8 cellular contexts compared by ENCODE assay signal in the genomic region with DNA sequence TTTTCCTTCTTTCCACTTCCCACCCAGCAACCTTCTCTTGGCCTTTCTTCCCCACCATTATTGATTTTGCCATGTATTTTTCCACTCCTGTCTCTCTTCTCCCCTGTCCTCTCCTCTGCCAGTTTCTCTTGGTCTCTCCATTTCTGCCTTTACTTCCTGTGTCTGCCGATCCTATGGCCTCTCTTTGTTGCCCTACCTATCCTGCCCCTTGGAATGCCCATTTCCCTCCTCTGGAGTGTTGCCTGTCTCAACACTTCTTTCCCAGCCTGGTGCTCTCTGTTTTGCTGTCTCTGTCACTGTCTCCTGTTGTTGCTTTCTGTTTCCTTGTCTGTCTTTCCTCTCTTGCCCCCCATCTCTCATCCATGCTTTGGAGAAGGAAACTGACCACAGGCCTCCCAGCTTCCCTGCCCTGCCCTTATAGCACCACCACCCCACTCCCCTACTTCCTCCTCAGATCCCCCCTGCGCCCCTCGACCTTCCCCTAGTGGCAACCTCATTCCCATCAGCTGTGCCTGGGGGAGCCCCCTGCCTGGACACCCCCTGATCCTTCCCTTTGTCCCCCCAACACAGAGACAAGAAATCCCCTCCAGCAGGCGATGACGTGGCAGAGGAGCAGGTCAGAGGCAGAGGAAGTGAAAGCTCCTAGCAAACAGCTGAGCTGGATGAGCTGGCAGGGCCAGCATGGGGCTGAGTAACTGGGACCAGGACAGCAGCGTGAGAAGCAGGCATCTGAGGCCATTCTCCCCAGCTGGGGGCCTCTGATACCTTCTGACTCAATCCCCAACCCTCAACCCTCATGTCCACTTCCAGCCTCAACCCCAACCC. TPM values are rescaled to one million over a fixed set of nuclear protein-coding genes. Genes with fewer than 3 reads are reported as not detected.
A peak's percentile ranks its signal among the peaks of the same experiment; 100 is the strongest.
DNase-seq lines count a peak whose midpoint lies in the region; ATAC-seq and TF ChIP-seq lines count a peak whose summit lies in the region.

No MANE protein-coding gene starts in this region.

- H3K27ac ChIP-seq in spleen, result peak overlapping the region in 4 of 8 donors; percentile 20 to 40 (median 30)
- H3K27ac ChIP-seq in esophagus muscularis mucosa (replicated peaks in 1 of 4), result no peak overlapping the region

- TF ChIP-seq POLR2A in spleen (IDR thresholded peaks at IDR 0.05), result no peak
- TF ChIP-seq POLR2A in esophagus muscularis mucosa (IDR thresholded peaks at IDR 0.05; ENCODE audit: low read depth), result no peak

- H3K36me3 ChIP-seq in spleen, result no peaks in the 10 kb centered on the region
- no peaks in the 10 kb centered on the region for H3K36me3 ChIP-seq in esophagus muscularis mucosa

- DNase-seq in AG04449 (ENCODE audit: low read depth, low spot score) (peak; percentile 74), SIG-M5 (lab: John Stamatoyannopoulos, UW) (peak; percentile 61), fibroblast of the conjunctiva (ENCODE audit: low read depth) (peak; percentile 23), spleen (peak; percentile 79), NCI-H1436 treated with DMSO at 0.1 percent for 48 hours (lab: John Stamatoyannopoulos, UW) (no peak), esophagus muscularis mucosa (ENCODE audit: extremely low spot score) (no peak)

- ATAC-seq in GM18508 (IDR thresholded peaks at IDR 0.05; ENCODE audit: insufficient read depth, unreplicated experiment) (peak; percentile 67), HG03039 (IDR thresholded peaks at IDR 0.05; ENCODE audit: unreplicated experiment) (peak; percentile 72)

- H3K9me3 ChIP-seq in spleen (no peaks in the 10 kb centered on the region), esophagus muscularis mucosa (no peaks in the 10 kb centered on the region)

- H3K4me1 ChIP-seq in spleen (peaks cover 0 to 18% (median 9%) of the 10 kb centered on the region in 6 donors), esophagus muscularis mucosa (no peaks in the 10 kb centered on the region)

- CTCF ChIA-PET in AG04449 (lab: Yijun Ruan, JAX), result interaction anchor here (1.5 to 10.7 kb wide), 4 partner anchors 17 to 50 kb away, joined by 3 to 108 read pairs (median 27); no protein-coding TSS in a partner anchor

- WGBS in spleen, 5 donors, result 22 to 35% (median 28%) methylated on average over 6 of the region's 6 CpGs
- 70% methylated on average over 6 of the region's 6 CpGs for WGBS in esophagus muscularis mucosa

- TF ChIP-seq EP300 in esophagus muscularis mucosa (IDR thresholded peaks at IDR 0.05), result no peak

- intact Hi-C loops in spleen (cut with DNase I; ENCODE audit: low total_unique reads), result no loop called here
- intact Hi-C loops in esophagus muscularis mucosa (cut with DNase I), result no loop called here

- H3K27me3 ChIP-seq in spleen (replicated peaks in 1 of 7) (peaks cover 0 to 51% (median 6%) of the 10 kb centered on the region in 7 donors), esophagus muscularis mucosa (peaks cover 0 to 63% (median 9%) of the 10 kb centered on the region in 4 donors)

- TF ChIP-seq CTCF in AG04449 (IDR thresholded peaks at IDR 0.05; ENCODE audit: insufficient read depth, low read length, missing control alignments), result no peak
- no peak for TF ChIP-seq CTCF in spleen (IDR thresholded peaks at IDR 0.05 in 8 of 11, conservative IDR thresholded peaks at IDR 0.05 in 3 of 11)
- no peak for TF ChIP-seq CTCF in esophagus muscularis mucosa (IDR thresholded peaks at IDR 0.05)

- POLR2A ChIA-PET in AG04449 (lab: Yijun Ruan, JAX), result interaction anchor here (0.6 to 1.6 kb wide), 4 partner anchors 13 to 50 kb away, joined by 3 to 5 read pairs (median 3); no protein-coding TSS in a partner anchor

- H3K4me3 ChIP-seq in AG04449 (ENCODE audit: low read depth, low read length), result no peak overlapping the region
- H3K4me3 ChIP-seq in spleen, result no peak overlapping the region
- H3K4me3 ChIP-seq in esophagus muscularis mucosa, result no peak overlapping the region

RNA-seq across cellular contexts. Expression of gene ETV3L, which starts 6.6 kb away (rescaled TPM):
- not detected for total RNA-seq in spleen
- polyA plus RNA-seq in spleen, result not detected
- total RNA-seq in esophagus muscularis mucosa, result not detected

RNA-seq across cellular contexts. Expression of gene ETV3, which starts 32.0 kb away (rescaled TPM):
- total RNA-seq in spleen (10 to 100 TPM; 19.3 to 35.9 (median 27.0) TPM), esophagus muscularis mucosa (10 to 100 TPM; 16.6 to 20.0 (median 19.2) TPM)
- 1 to 10 TPM; 4.2 to 5.5 (median 5.0) TPM for polyA plus RNA-seq in spleen

Comparison
In these comparisons a context has a peak if more than half of its experiments do, and no peak if none do; other contexts are left out.
1. DNase-seq: peak in AG04449 (single experiment), SIG-M5 (single experiment), fibroblast of the conjunctiva (single experiment) and spleen (single experiment); none in NCI-H1436 treated with DMSO at 0.1 percent for 48 hours (single experiment) and esophagus muscularis mucosa (single experiment).